ENCODE assay signal across 8 cellular contexts in the genomic region with DNA sequence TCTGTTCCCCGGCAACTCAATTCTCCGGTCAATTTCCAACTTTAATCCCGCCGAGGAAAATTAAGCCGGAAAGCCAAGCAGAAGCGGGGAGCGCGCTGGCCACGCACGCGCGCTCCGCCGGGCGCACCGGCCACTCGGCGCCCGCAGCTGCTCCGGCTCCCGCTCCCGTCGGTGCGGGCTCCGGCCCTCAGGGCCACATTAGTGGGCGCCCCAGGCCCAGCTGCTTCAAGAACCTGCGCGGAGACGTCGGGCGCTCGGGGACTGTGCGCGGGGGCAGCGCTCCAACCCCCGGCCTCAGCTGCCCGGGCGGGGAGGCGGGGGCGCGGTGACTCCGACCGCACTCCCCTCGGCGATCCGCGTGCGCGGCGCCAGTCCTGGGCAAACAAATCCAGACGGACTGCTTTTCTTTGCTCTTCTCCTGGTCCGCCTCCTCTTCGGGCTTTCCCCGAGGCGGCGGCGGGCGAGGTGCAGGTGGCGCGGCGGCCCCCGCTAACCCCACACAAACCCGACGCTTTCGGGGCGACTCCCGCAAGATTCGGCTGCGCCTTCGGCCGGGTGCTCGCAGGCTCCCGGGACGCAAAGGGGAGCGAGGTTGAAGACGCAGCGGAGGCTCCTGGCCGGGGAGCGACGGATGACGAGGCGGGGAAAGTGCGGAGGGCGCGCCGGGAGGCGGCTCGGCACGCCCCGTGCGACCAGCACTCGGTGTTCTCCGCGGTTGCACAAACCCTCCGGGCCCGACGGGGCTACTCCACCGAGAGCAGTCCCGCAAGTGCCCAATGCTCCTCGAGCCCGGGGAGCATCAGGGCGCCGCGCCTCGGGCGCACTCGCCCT. TPM values are rescaled to one million over a fixed set of nuclear protein-coding genes. Genes with fewer than 3 reads are reported as not detected.
A peak's percentile ranks its signal among the peaks of the same experiment; 100 is the strongest.
DNase-seq lines count a peak whose midpoint lies in the region; ATAC-seq and TF ChIP-seq lines count a peak whose summit lies in the region.
"Not testable (repeated sequence)": the region's sequence is repeated elsewhere in the genome, so short reads cannot be mapped to it uniquely, and the experiment has no call there.

No MANE protein-coding gene starts in this region.

- peak overlapping the region; percentile 77 for H3K4me3 Mint-ChIP-seq in activated naive CD8-positive, alpha-beta T cell treated with anti-CD3 and anti-CD28 coated beads, Interleukin-2, amount 50 U/mL, for 24 hours

- H3K36me3 Mint-ChIP-seq in activated naive CD8-positive, alpha-beta T cell treated with anti-CD3 and anti-CD28 coated beads, Interleukin-2, amount 50 U/mL, for 24 hours (ENCODE audit: low read depth): not testable (repeated sequence)

- not testable (repeated sequence) for H3K9me3 Mint-ChIP-seq in activated naive CD8-positive, alpha-beta T cell treated with anti-CD3 and anti-CD28 coated beads, Interleukin-2, amount 50 U/mL, for 24 hours

- peaks cover 7 to 82% (median 23%) of the 10 kb centered on the region in 11 experiments for H3K27me3 ChIP-seq in BLaER1 treated with 17β-estradiol and CSF1 and Interleukin-3, amounts not matched to agents 10 nM and 100 nM

- DNase-seq in RWPE1 (ENCODE audit: low spot score) (peak; percentile 41), fibroblast of pulmonary artery (ENCODE audit: low read depth) (peak; percentile 63)
- peak; percentile 42 for DNase-seq in activated naive CD8-positive, alpha-beta T cell treated with anti-CD3 and anti-CD28 coated beads, Interleukin-2, amount 50 U/mL, for 24 hours
- peak; percentile 28 for DNase-seq in stimulated activated CD4-positive, alpha-beta T cell treated with anti-CD3 and anti-CD28 coated beads, Interleukin-1b, Interleukin-23, amount 100 ng/mL, for 48 hours

- H3K36me3 ChIP-seq in BLaER1 treated with 17β-estradiol and CSF1 and Interleukin-3, amounts not matched to agents 10 nM and 100 nM: peaks cover 0 to 20% (median 0%) of the 10 kb centered on the region in 11 experiments; a peak in 5 of 22 replicates
- H3K36me3 ChIP-seq in mesodermal cell (ENCODE audit: control insufficient read depth, insufficient read depth, low read length): peaks cover 18% of the 10 kb centered on the region

- peak overlapping the region; percentile 57 to 98 (median 80) for H3K4me3 ChIP-seq in BLaER1 treated with 17β-estradiol and CSF1 and Interleukin-3, amounts not matched to agents 10 nM and 100 nM
- peak overlapping the region; percentile 85 for H3K4me3 ChIP-seq in fibroblast of pulmonary artery (replicated peaks; ENCODE audit: low read depth, low read length)
- peak overlapping the region; percentile 76 for H3K4me3 ChIP-seq in mesodermal cell (ENCODE audit: extremely low read depth, insufficient read depth, low read length, poor library complexity, severe bottlenecking)

- not testable (repeated sequence) for H3K9me3 ChIP-seq in BLaER1 treated with 17β-estradiol and CSF1 and Interleukin-3, amounts not matched to agents 10 nM and 100 nM (replicated peaks in 1 of 11); mesodermal cell (ENCODE audit: control insufficient read depth, low read length)

- CTCF ChIA-PET in RWPE1 (lab: Yijun Ruan, JAX): interaction anchor here (0.7 to 0.8 kb wide), 3 partner anchors 39 to 159 kb away, joined by 3 to 4 read pairs (median 3); no protein-coding TSS in a partner anchor

- WGBS in mesodermal cell (ENCODE audit: insufficient coverage in 2 of 2), 2 experiments: 0% methylated on average over 82 to 85 of the region's 107 CpGs

- peak overlapping the region in 9 of 11 experiments; percentile 30 to 80 (median 60); a peak in 18 of 22 replicates for H3K27ac ChIP-seq in BLaER1 treated with 17β-estradiol and CSF1 and Interleukin-3, amounts not matched to agents 10 nM and 100 nM
- H3K27ac ChIP-seq in RWPE1 (peak overlapping the region; percentile 96), mesodermal cell (ENCODE audit: low read depth, low read length, severe bottlenecking) (peak overlapping the region; percentile 23)

- ATAC-seq in GM21360 (IDR thresholded peaks at IDR 0.05; ENCODE audit: unreplicated experiment) (peak; percentile 7), HG03469 (IDR thresholded peaks at IDR 0.05; ENCODE audit: unreplicated experiment) (peak; percentile 6)
- ATAC-seq in activated naive CD8-positive, alpha-beta T cell treated with anti-CD3 and anti-CD28 coated beads, Interleukin-2, amount 50 U/mL, for 24 hours: not testable (repeated sequence)

- H3K27ac Mint-ChIP-seq in activated naive CD8-positive, alpha-beta T cell treated with anti-CD3 and anti-CD28 coated beads, Interleukin-2, amount 50 U/mL, for 24 hours: not testable (repeated sequence)

- peaks cover 12% of the 10 kb centered on the region for H3K4me1 Mint-ChIP-seq in activated naive CD8-positive, alpha-beta T cell treated with anti-CD3 and anti-CD28 coated beads, Interleukin-2, amount 50 U/mL, for 24 hours

- peaks cover 28% of the 10 kb centered on the region for H3K27me3 Mint-ChIP-seq in activated naive CD8-positive, alpha-beta T cell treated with anti-CD3 and anti-CD28 coated beads, Interleukin-2, amount 50 U/mL, for 24 hours

- TF ChIP-seq CTCF in RWPE1 (conservative IDR thresholded peaks at IDR 0.05; ENCODE audit: low read depth); fibroblast of pulmonary artery (IDR thresholded peaks at IDR 0.05; ENCODE audit: low read length, missing control alignments): not testable (repeated sequence)

- peak overlapping the region; percentile 80 to 100 (median 97) for H3K4me2 ChIP-seq in BLaER1 treated with 17β-estradiol and CSF1 and Interleukin-3, amounts not matched to agents 10 nM and 100 nM

- POLR2A ChIA-PET in RWPE1 (lab: Yijun Ruan, JAX; ENCODE audit: low non-redundant PET): interaction anchor here (0.5 kb wide), 1 partner anchor 134 kb away, joined by 3 read pairs; no protein-coding TSS in a partner anchor

- H4K20me1 ChIP-seq in BLaER1 treated with 17β-estradiol and CSF1 and Interleukin-3, amounts not matched to agents 10 nM and 100 nM: peaks cover 0 to 57% (median 32%) of the 10 kb centered on the region in 11 experiments; a peak in 17 of 22 replicates

- peaks cover 7 to 44% (median 36%) of the 10 kb centered on the region in 10 experiments for H3K4me1 ChIP-seq in BLaER1 treated with 17β-estradiol and CSF1 and Interleukin-3, amounts not matched to agents 10 nM and 100 nM
- peaks cover 18% of the 10 kb centered on the region for H3K4me1 ChIP-seq in mesodermal cell (ENCODE audit: control insufficient read depth, insufficient read depth, low read length, poor library complexity, severe bottlenecking)

- peak overlapping the region; percentile 47 to 90 (median 75); a peak in 21 of 22 replicates for H3K9ac ChIP-seq in BLaER1 treated with 17β-estradiol and CSF1 and Interleukin-3, amounts not matched to agents 10 nM and 100 nM

RNA-seq across cellular contexts. Expression of gene TLE1, which starts 0.9 kb away (rescaled TPM):
- polyA plus RNA-seq in mesodermal cell (2013, experiment 1 of 2): 33.5 TPM
- 32.8 TPM for polyA plus RNA-seq in mesodermal cell (2013, experiment 2 of 2)

Comparison
In these comparisons a context has a peak if more than half of its experiments do, and no peak if none do; other contexts are left out.
1. H3K27ac ChIP-seq: peak in every context shown above with its lines; median percentile 96 in RWPE1; 60 in BLaER1 treated with 17β-estradiol and CSF1 and Interleukin-3, amounts not matched to agents 10 nM and 100 nM; 23 in mesodermal cell.